In the genomic region with DNA sequence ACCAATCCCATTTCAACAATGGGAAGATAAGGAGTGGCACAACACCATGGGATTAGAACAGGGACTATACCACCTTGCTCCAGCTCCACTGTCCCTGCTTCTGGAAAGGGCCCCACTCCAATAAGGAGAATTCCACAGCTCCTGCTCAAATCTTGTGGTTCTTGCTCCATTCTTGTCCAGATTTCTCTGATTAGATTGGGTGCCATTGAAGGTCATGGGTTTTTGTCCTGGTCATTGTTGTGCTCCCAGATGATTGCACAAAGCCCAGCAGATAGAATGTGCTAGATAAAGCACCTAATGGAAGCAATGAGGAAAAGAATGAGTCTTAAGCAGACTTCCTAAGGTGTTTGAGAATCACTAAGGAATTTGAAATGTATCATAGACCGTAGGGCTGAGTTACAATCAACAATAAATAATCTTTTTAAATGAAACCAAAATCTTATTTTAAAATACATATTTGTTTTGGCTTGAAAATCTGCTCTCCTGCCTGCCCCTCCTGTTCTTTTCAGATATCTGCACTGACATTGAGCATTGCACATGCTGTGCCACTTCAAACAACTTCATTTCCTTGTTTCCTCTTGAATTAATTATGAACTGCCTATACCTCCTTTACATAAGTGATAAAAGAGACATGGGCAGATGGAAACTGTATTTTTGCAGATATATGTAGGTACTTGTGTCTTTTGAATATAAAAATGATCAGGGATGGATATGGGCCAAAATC, we compare ENCODE assay signal across 1 cellular context.
TF ChIP-seq lines count a peak whose summit lies in the region.

No MANE protein-coding gene starts in this region.

TF ChIP-seq in GM23338, 12 proteins besides CTCF, POLR2A, EP300 and RAD21:
- TF ChIP-seq, protein P1, sequence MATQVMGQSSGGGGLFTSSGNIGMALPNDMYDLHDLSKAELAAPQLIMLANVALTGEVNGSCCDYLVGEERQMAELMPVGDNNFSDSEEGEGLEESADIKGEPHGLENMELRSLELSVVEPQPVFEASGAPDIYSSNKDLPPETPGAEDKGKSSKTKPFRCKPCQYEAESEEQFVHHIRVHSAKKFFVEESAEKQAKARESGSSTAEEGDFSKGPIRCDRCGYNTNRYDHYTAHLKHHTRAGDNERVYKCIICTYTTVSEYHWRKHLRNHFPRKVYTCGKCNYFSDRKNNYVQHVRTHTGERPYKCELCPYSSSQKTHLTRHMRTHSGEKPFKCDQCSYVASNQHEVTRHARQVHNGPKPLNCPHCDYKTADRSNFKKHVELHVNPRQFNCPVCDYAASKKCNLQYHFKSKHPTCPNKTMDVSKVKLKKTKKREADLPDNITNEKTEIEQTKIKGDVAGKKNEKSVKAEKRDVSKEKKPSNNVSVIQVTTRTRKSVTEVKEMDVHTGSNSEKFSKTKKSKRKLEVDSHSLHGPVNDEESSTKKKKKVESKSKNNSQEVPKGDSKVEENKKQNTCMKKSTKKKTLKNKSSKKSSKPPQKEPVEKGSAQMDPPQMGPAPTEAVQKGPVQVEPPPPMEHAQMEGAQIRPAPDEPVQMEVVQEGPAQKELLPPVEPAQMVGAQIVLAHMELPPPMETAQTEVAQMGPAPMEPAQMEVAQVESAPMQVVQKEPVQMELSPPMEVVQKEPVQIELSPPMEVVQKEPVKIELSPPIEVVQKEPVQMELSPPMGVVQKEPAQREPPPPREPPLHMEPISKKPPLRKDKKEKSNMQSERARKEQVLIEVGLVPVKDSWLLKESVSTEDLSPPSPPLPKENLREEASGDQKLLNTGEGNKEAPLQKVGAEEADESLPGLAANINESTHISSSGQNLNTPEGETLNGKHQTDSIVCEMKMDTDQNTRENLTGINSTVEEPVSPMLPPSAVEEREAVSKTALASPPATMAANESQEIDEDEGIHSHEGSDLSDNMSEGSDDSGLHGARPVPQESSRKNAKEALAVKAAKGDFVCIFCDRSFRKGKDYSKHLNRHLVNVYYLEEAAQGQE (IDR thresholded peaks at IDR 0.05; ENCODE audit: unreplicated experiment) = no peak
- TF ChIP-seq NANOG (IDR thresholded peaks at IDR 0.05; ENCODE audit: borderline replicate concordance) = no peak
- TF ChIP-seq STAT1 (IDR thresholded peaks at IDR 0.05; ENCODE audit: unreplicated experiment) = no peak
- no peak for TF ChIP-seq EZH2 (IDR thresholded peaks at IDR 0.05; ENCODE audit: low read depth, unreplicated experiment)
- TF ChIP-seq EZH2phosphoT487 (IDR thresholded peaks at IDR 0.05; ENCODE audit: unreplicated experiment) = no peak
- TF ChIP-seq ZNF114 (CRISPR knock-in tag; IDR thresholded peaks at IDR 0.05) = no peak
- no peak for TF ChIP-seq CREB1 (CRISPR knock-in tag; IDR thresholded peaks at IDR 0.05; ENCODE audit: low read depth)
- no peak for TF ChIP-seq JUNB (IDR thresholded peaks at IDR 0.05; ENCODE audit: unreplicated experiment)
- TF ChIP-seq, protein P2, sequence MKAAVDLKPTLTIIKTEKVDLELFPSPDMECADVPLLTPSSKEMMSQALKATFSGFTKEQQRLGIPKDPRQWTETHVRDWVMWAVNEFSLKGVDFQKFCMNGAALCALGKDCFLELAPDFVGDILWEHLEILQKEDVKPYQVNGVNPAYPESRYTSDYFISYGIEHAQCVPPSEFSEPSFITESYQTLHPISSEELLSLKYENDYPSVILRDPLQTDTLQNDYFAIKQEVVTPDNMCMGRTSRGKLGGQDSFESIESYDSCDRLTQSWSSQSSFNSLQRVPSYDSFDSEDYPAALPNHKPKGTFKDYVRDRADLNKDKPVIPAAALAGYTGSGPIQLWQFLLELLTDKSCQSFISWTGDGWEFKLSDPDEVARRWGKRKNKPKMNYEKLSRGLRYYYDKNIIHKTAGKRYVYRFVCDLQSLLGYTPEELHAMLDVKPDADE (IDR thresholded peaks at IDR 0.05) = no peak
- no peak for TF ChIP-seq ZNF331 (CRISPR knock-in tag; IDR thresholded peaks at IDR 0.05; ENCODE audit: low read depth)
- TF ChIP-seq, protein P3, sequence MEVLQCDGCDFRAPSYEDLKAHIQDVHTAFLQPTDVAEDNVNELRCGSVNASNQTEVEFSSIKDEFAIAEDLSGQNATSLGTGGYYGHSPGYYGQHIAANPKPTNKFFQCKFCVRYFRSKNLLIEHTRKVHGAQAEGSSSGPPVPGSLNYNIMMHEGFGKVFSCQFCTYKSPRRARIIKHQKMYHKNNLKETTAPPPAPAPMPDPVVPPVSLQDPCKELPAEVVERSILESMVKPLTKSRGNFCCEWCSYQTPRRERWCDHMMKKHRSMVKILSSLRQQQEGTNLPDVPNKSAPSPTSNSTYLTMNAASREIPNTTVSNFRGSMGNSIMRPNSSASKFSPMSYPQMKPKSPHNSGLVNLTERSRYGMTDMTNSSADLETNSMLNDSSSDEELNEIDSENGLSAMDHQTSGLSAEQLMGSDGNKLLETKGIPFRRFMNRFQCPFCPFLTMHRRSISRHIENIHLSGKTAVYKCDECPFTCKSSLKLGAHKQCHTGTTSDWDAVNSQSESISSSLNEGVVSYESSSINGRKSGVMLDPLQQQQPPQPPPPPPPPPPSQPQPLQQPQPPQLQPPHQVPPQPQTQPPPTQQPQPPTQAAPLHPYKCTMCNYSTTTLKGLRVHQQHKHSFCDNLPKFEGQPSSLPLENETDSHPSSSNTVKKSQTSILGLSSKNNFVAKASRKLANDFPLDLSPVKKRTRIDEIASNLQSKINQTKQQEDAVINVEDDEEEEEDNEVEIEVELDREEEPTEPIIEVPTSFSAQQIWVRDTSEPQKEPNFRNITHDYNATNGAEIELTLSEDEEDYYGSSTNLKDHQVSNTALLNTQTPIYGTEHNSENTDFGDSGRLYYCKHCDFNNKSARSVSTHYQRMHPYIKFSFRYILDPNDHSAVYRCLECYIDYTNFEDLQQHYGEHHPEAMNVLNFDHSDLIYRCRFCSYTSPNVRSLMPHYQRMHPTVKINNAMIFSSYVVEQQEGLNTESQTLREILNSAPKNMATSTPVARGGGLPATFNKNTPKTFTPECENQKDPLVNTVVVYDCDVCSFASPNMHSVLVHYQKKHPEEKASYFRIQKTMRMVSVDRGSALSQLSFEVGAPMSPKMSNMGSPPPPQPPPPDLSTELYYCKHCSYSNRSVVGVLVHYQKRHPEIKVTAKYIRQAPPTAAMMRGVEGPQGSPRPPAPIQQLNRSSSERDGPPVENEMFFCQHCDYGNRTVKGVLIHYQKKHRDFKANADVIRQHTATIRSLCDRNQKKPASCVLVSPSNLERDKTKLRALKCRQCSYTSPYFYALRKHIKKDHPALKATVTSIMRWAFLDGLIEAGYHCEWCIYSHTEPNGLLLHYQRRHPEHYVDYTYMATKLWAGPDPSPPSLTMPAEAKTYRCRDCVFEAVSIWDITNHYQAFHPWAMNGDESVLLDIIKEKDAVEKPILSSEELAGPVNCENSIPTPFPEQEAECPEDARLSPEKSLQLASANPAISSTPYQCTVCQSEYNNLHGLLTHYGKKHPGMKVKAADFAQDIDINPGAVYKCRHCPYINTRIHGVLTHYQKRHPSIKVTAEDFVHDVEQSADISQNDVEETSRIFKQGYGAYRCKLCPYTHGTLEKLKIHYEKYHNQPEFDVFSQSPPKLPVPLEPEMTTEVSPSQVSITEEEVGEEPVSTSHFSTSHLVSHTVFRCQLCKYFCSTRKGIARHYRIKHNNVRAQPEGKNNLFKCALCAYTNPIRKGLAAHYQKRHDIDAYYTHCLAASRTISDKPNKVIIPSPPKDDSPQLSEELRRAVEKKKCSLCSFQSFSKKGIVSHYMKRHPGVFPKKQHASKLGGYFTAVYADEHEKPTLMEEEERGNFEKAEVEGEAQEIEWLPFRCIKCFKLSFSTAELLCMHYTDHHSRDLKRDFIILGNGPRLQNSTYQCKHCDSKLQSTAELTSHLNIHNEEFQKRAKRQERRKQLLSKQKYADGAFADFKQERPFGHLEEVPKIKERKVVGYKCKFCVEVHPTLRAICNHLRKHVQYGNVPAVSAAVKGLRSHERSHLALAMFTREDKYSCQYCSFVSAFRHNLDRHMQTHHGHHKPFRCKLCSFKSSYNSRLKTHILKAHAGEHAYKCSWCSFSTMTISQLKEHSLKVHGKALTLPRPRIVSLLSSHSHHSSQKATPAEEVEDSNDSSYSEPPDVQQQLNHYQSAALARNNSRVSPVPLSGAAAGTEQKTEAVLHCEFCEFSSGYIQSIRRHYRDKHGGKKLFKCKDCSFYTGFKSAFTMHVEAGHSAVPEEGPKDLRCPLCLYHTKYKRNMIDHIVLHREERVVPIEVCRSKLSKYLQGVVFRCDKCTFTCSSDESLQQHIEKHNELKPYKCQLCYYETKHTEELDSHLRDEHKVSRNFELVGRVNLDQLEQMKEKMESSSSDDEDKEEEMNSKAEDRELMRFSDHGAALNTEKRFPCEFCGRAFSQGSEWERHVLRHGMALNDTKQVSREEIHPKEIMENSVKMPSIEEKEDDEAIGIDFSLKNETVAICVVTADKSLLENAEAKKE (CRISPR knock-in tag; IDR thresholded peaks at IDR 0.05) = no peak
- no peak for TF ChIP-seq POLR2AphosphoS5 (IDR thresholded peaks at IDR 0.05; ENCODE audit: low read depth)
TF ChIP-seq in GM23338: peak in this region for 0.
